ENCODE assay signal across 8 cellular contexts in the genomic region with DNA sequence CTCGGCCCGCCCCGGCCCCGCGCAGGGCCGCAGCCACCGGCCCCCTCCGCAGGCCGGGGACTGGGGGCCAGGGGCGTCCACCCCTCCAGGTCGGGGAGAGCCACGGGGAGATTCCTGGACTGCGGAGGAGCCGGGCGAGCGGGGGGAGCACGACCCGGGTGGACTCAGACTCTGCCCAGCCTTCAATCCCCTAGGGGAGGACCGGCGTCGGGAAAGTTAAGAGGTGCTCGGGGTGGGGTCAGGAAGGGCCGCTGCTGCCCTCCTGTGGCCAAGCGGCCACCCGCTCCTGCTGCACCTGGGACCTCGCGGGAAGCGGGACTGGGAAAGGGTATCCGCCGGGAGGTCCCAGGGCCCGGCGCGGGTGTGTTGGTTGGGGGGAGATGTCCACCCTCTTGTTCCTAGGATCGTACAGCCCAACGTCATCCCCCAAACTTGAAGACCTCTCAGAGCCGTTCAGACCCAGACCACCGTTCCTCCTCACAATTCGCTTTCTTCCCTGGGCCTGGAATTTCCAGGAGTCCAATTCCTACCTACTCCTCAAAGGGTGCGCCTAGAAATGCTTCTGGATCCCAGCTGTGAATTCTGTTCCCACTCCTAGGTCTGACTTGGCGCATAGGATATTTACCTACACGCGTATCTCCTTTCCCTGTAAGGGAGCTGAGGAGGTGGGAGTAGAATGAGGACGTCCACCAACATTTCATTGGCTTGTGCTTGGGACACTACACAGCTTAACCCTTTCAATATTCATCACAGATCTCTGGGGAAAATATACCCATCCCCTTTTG. TPM values are rescaled to one million over a fixed set of nuclear protein-coding genes. Genes with fewer than 3 reads are reported as not detected.
DNase-seq lines count a peak whose midpoint lies in the region; ATAC-seq and TF ChIP-seq lines count a peak whose summit lies in the region.

No MANE protein-coding gene starts in this region.

- H3K4me1 Mint-ChIP-seq in mesothelial cell of epicardium = peaks cover 44% of the 10 kb centered on the region

- H3K4me3 Mint-ChIP-seq in mesothelial cell of epicardium = peak overlapping the region; percentile 74

- peaks cover 10% of the 10 kb centered on the region for H3K27me3 Mint-ChIP-seq in mesothelial cell of epicardium (ENCODE audit: low read depth)

- peaks cover 2% of the 10 kb centered on the region for H3K36me3 Mint-ChIP-seq in mesothelial cell of epicardium

- H3K27ac Mint-ChIP-seq in mesothelial cell of epicardium = peak overlapping the region; percentile 35

- H3K9me3 Mint-ChIP-seq in mesothelial cell of epicardium = no peaks in the 10 kb centered on the region

- peak; percentile 72 for TF ChIP-seq CTCF in mesothelial cell of epicardium (IDR thresholded peaks at IDR 0.05; ENCODE audit: unreplicated experiment)

- ATAC-seq in GM19468 (IDR thresholded peaks at IDR 0.05; ENCODE audit: extremely low read depth, unreplicated experiment) = peak; percentile 34

- DNase-seq in D341Med (ENCODE audit: low spot score) (peak; percentile 92), HK-2 (ENCODE audit: unreplicated experiment) (peak; percentile 89), NOMO-1 treated with DMSO at 0.1 percent for 48 hours (lab: John Stamatoyannopoulos, UW; ENCODE audit: unreplicated experiment) (peak; percentile 63), activated T-cell treated with anti-CD3 and anti-CD28 coated beads for 1 hour (ENCODE audit: low read depth) (peak; percentile 45), epidermal melanocyte (ENCODE audit: insufficient read length, low spot score) (peak; percentile 94), mesothelial cell of epicardium (ENCODE audit: low spot score in 2 of 2, unreplicated experiment in 2 of 2) (peak; percentile 70 to 84)
- DNase-seq in stimulated activated CD8-positive, alpha-beta memory T cell treated with anti-CD3 and anti-CD28 coated beads, Interleukin-7, amount 100 ng/mL, for 4 hours (ENCODE audit: low read depth in 2 of 2) = peak; percentile 27 to 55

RNA-seq across cellular contexts. Expression of a gene that starts 0.5 kb away (rescaled TPM):
- 159 to 163 TPM (median 162 TPM) in 3 replicates for total RNA-seq in mesothelial cell of epicardium

RNA-seq across cellular contexts. Expression of a gene that starts 7.7 kb away (rescaled TPM):
- 4.3 to 4.7 TPM (median 4.4 TPM) in 3 replicates for total RNA-seq in mesothelial cell of epicardium

RNA-seq across cellular contexts. Expression of a gene that starts 33.0 kb away (rescaled TPM):
- 145 to 163 TPM (median 154 TPM) in 3 replicates for total RNA-seq in mesothelial cell of epicardium

Comparison
In these comparisons a context has a peak if more than half of its experiments do, and no peak if none do; other contexts are left out.
1. Peak in every context shown above with its lines: DNase-seq and ATAC-seq.
2. DNase-seq: peak in every context shown above with its lines; median percentile 94 in epidermal melanocyte; 92 in D341Med; 89 in HK-2; 77 in mesothelial cell of epicardium; 63 in NOMO-1 treated with DMSO at 0.1 percent for 48 hours; 45 in activated T-cell treated with anti-CD3 and anti-CD28 coated beads for 1 hour; 41 in stimulated activated CD8-positive, alpha-beta memory T cell treated with anti-CD3 and anti-CD28 coated beads, Interleukin-7, amount 100 ng/mL, for 4 hours.